Comparison of ENCODE assay signal across 8 cellular contexts in genomic region chr11:34105079-34105956, GRCh38. TPM values are rescaled to one million over a fixed set of nuclear protein-coding genes. Genes with fewer than 3 reads are reported as not detected.
DNase-seq lines count a peak whose midpoint lies in the region; ATAC-seq and TF ChIP-seq lines count a peak whose summit lies in the region.

TSS of gene NAT10 (plus strand) at chr11:34105629. CDS start at chr11:34108226, 2,597 bp downstream.

- H3K36me3 Mint-ChIP-seq in activated naive CD8-positive, alpha-beta T cell treated with anti-CD3 and anti-CD28 coated beads, Interleukin-2, amount 50 U/mL, for 24 hours (ENCODE audit: low read depth), result peaks cover 63% of the 10 kb centered on the region

- peak; percentile 66 to 84 for TF ChIP-seq POLR2A in tibial nerve (IDR thresholded peaks at IDR 0.05)

- TF ChIP-seq CTCF in GM12875 (IDR thresholded peaks at IDR 0.05; ENCODE audit: borderline replicate concordance, insufficient read depth, low read depth, low read length) (0 out of 2 replicates have a peak, but pooled peaks have one; percentile 24), parathyroid adenoma (IDR thresholded peaks at IDR 0.05) (no peak), tibial nerve (IDR thresholded peaks at IDR 0.05) (peak in 2 of 5 experiments; percentile 29 to 52)

- peak; percentile 95 for ATAC-seq in HG02798 (IDR thresholded peaks at IDR 0.05; ENCODE audit: poor library complexity, unreplicated experiment)
- ATAC-seq in activated naive CD8-positive, alpha-beta T cell treated with anti-CD3 and anti-CD28 coated beads, Interleukin-2, amount 50 U/mL, for 24 hours, result peak; percentile 95
- ATAC-seq in Right ventricle myocardium superior (ENCODE audit: poor library complexity), result peak; percentile 99

- H3K4me1 Mint-ChIP-seq in activated naive CD8-positive, alpha-beta T cell treated with anti-CD3 and anti-CD28 coated beads, Interleukin-2, amount 50 U/mL, for 24 hours, result peaks cover 48% of the 10 kb centered on the region

- no peaks in the 10 kb centered on the region for H3K9me3 Mint-ChIP-seq in activated naive CD8-positive, alpha-beta T cell treated with anti-CD3 and anti-CD28 coated beads, Interleukin-2, amount 50 U/mL, for 24 hours

- no peaks in the 10 kb centered on the region for H3K36me3 ChIP-seq in parathyroid adenoma (ENCODE audit: control insufficient read depth, insufficient read depth, low read length)
- peaks cover 2 to 39% (median 6%) of the 10 kb centered on the region in 3 donors for H3K36me3 ChIP-seq in tibial nerve

- H3K4me1 ChIP-seq in parathyroid adenoma (no peaks in the 10 kb centered on the region), tibial nerve (peaks cover 3 to 32% (median 9%) of the 10 kb centered on the region in 4 donors)

- H3K9me3 ChIP-seq in parathyroid adenoma (ENCODE audit: control insufficient read depth, low read length), result no peaks in the 10 kb centered on the region
- H3K9me3 ChIP-seq in tibial nerve, result no peaks in the 10 kb centered on the region

- H3K4me3 ChIP-seq in GM12875 (ENCODE audit: low read depth, low read length) (peak within 1 kb of the TSS; percentile 81), parathyroid adenoma (ENCODE audit: low read depth, low read length) (peak within 1 kb of the TSS; percentile 90), tibial nerve (peak within 1 kb of the TSS; percentile 81 to 96 (median 92))

- peak; percentile 91 for DNase-seq in NCI-H1417 treated with DMSO at 0.1 percent for 48 hours (lab: John Stamatoyannopoulos, UW)
- peak; percentile 99 for DNase-seq in SW480 (ENCODE audit: low spot score)
- peak; percentile 97 for DNase-seq in activated naive CD8-positive, alpha-beta T cell treated with anti-CD3 and anti-CD28 coated beads, Interleukin-2, amount 50 U/mL, for 24 hours
- peak; percentile 98 for DNase-seq in Right ventricle myocardium superior
- peak; percentile 92 to 97 for DNase-seq in tibial nerve (ENCODE audit: low spot score in 2 of 2)

- peak within 1 kb of the TSS; percentile 87 for H3K9ac ChIP-seq in parathyroid adenoma

- peak within 1 kb of the TSS; percentile 89 for H3K4me2 ChIP-seq in parathyroid adenoma (ENCODE audit: low read length)

- no peaks in the 10 kb centered on the region for H3K27me3 ChIP-seq in parathyroid adenoma (ENCODE audit: control insufficient read depth, insufficient read depth, low read length)
- no peaks in the 10 kb centered on the region for H3K27me3 ChIP-seq in tibial nerve

- H3K27me3 Mint-ChIP-seq in activated naive CD8-positive, alpha-beta T cell treated with anti-CD3 and anti-CD28 coated beads, Interleukin-2, amount 50 U/mL, for 24 hours, result peaks cover 6% of the 10 kb centered on the region

- H3K79me2 ChIP-seq in parathyroid adenoma, result peaks cover 6% of the 10 kb centered on the region

- peak within 1 kb of the TSS; percentile 98 for H3K27ac Mint-ChIP-seq in activated naive CD8-positive, alpha-beta T cell treated with anti-CD3 and anti-CD28 coated beads, Interleukin-2, amount 50 U/mL, for 24 hours

- TF ChIP-seq EP300 in tibial nerve (IDR thresholded peaks at IDR 0.05), result peak; percentile 88 to 99

- H3K4me3 Mint-ChIP-seq in activated naive CD8-positive, alpha-beta T cell treated with anti-CD3 and anti-CD28 coated beads, Interleukin-2, amount 50 U/mL, for 24 hours, result peak within 1 kb of the TSS; percentile 93

- H2AFZ ChIP-seq in parathyroid adenoma, result peak within 1 kb of the TSS; percentile 92

- intact Hi-C loops in Right ventricle myocardium superior (cut with DNase I), result loop anchor here (5.0 kb wide), 1 partner anchor 53 kb away; the partner anchor contains the start of gene CAPRIN1

- H3K27ac ChIP-seq in parathyroid adenoma (peak within 1 kb of the TSS; percentile 92), tibial nerve (peak within 1 kb of the TSS; percentile 86 to 98 (median 90))

- WGBS in tibial nerve, 2 donors, result 0% methylated on average over 48 to 53 of the region's 55 CpGs

RNA-seq across cellular contexts. Expression of gene NAT10, which starts in this region (rescaled TPM):
- total RNA-seq in Right ventricle myocardium superior (20.9 TPM), tibial nerve (10 to 100 TPM; 34.3 to 41.4 (median 38.7) TPM)

Comparison
In these comparisons a context has a peak if more than half of its experiments do, and no peak if none do; other contexts are left out.
1. Peak in every context shown above with its lines: DNase-seq, ATAC-seq, H3K4me3 ChIP-seq and H3K27ac ChIP-seq.